ENCODE assay signal across 1 cellular context in genomic region chr19:40687525-40688016, GRCh38.
TF ChIP-seq lines count a peak whose summit lies in the region.

No MANE protein-coding gene starts in this region.

TF ChIP-seq in K562, 482 proteins besides CTCF, POLR2A, EP300 and RAD21 (continued from another document and continues in another):
- no peak for TF ChIP-seq ZNF445 (CRISPR knock-in tag; IDR thresholded peaks at IDR 0.05; ENCODE audit: low read depth)
- no peak for TF ChIP-seq ZKSCAN1 (IDR thresholded peaks at IDR 0.05; ENCODE audit: low read depth, low read length)
- no peak for TF ChIP-seq ZNF431 (CRISPR knock-in tag; IDR thresholded peaks at IDR 0.05)
- TF ChIP-seq SOX6 (IDR thresholded peaks at IDR 0.05): no peak
- TF ChIP-seq ERF (CRISPR knock-in tag; IDR thresholded peaks at IDR 0.05): no peak
- no peak for TF ChIP-seq BACH1 (tag; IDR thresholded peaks at IDR 0.05)
- TF ChIP-seq BRF2 (IDR thresholded peaks at IDR 0.05; ENCODE audit: borderline replicate concordance, insufficient read depth, insufficient read length): no peak
- TF ChIP-seq TCF3 (CRISPR knock-in tag; IDR thresholded peaks at IDR 0.05): 0 out of 2 replicates have a peak, but pooled peaks have one; percentile 4
- 0 out of 2 replicates have a peak, but pooled peaks have one; percentile 23 for TF ChIP-seq HMGXB4 (CRISPR knock-in tag; IDR thresholded peaks at IDR 0.05)
- TF ChIP-seq KLF10 (CRISPR knock-in tag; IDR thresholded peaks at IDR 0.05): no peak
- peak; percentile 79 for TF ChIP-seq SPI1 (IDR thresholded peaks at IDR 0.05; ENCODE audit: borderline replicate concordance, low read depth, low read length)
- TF ChIP-seq, protein P1, sequence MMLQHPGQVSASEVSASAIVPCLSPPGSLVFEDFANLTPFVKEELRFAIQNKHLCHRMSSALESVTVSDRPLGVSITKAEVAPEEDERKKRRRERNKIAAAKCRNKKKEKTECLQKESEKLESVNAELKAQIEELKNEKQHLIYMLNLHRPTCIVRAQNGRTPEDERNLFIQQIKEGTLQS (IDR thresholded peaks at IDR 0.05): peak; percentile 73
- TF ChIP-seq, protein P1 (CRISPR knock-in tag; conservative IDR thresholded peaks at IDR 0.05): no peak
- no peak for TF ChIP-seq ZNF174 (CRISPR knock-in tag; IDR thresholded peaks at IDR 0.05)
- TF ChIP-seq ZNF408 (CRISPR knock-in tag; IDR thresholded peaks at IDR 0.05; ENCODE audit: low read depth): no peak
- TF ChIP-seq NFYB (IDR thresholded peaks at IDR 0.05; ENCODE audit: extremely low read depth, insufficient read length): no peak
- no peak for TF ChIP-seq TFAM (CRISPR knock-in tag; conservative IDR thresholded peaks at IDR 0.05)
- TF ChIP-seq FOSL1 (tag; conservative IDR thresholded peaks at IDR 0.05): 0 out of 2 replicates have a peak, but pooled peaks have one; percentile 12
- TF ChIP-seq E2F6 (IDR thresholded peaks at IDR 0.05; ENCODE audit: borderline replicate concordance in 1 of 2, extremely low read depth in 1 of 2, insufficient read depth in 1 of 2, insufficient read length in 1 of 2, low read depth in 1 of 2, low read length in 1 of 2, poor library complexity in 1 of 2, severe bottlenecking in 1 of 2): peak in 1 of 2 experiments; percentile 58
- TF ChIP-seq MCM3 (IDR thresholded peaks at IDR 0.05): no peak
- no peak for TF ChIP-seq ZC3H11A (IDR thresholded peaks at IDR 0.05; ENCODE audit: low read depth, low read length)
- TF ChIP-seq CREB3L1 (IDR thresholded peaks at IDR 0.05; ENCODE audit: borderline replicate concordance, low read depth): 0 out of 2 replicates have a peak, but pooled peaks have one; percentile 11
- TF ChIP-seq GATAD2B (IDR thresholded peaks at IDR 0.05; ENCODE audit: borderline replicate concordance): no peak
- no peak for TF ChIP-seq POLR2B (IDR thresholded peaks at IDR 0.05; ENCODE audit: low read depth, partially characterized antibody)
- TF ChIP-seq NR4A1 (CRISPR knock-in tag; IDR thresholded peaks at IDR 0.05): no peak
- TF ChIP-seq NR4A1 (tag; IDR thresholded peaks at IDR 0.05): no peak
- TF ChIP-seq, protein P2, sequence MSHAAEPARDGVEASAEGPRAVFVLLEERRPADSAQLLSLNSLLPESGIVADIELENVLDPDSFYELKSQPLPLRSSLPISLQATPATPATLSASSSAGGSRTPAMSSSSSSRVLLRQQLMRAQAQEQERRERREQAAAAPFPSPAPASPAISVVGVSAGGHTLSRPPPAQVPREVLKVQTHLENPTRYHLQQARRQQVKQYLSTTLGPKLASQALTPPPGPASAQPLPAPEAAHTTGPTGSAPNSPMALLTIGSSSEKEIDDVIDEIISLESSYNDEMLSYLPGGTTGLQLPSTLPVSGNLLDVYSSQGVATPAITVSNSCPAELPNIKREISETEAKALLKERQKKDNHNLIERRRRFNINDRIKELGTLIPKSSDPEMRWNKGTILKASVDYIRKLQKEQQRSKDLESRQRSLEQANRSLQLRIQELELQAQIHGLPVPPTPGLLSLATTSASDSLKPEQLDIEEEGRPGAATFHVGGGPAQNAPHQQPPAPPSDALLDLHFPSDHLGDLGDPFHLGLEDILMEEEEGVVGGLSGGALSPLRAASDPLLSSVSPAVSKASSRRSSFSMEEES (CRISPR knock-in tag; IDR thresholded peaks at IDR 0.05): peak; percentile 87
- no peak for TF ChIP-seq EHMT2 (IDR thresholded peaks at IDR 0.05)
- TF ChIP-seq ZNF561 (CRISPR knock-in tag; conservative IDR thresholded peaks at IDR 0.05): no peak
- no peak for TF ChIP-seq PHF20 (IDR thresholded peaks at IDR 0.05; ENCODE audit: partially characterized antibody)
- no peak for TF ChIP-seq NUFIP1 (IDR thresholded peaks at IDR 0.05; ENCODE audit: partially characterized antibody)
- TF ChIP-seq ILF3 (IDR thresholded peaks at IDR 0.05; ENCODE audit: borderline replicate concordance): no peak
- TF ChIP-seq, protein P3, sequence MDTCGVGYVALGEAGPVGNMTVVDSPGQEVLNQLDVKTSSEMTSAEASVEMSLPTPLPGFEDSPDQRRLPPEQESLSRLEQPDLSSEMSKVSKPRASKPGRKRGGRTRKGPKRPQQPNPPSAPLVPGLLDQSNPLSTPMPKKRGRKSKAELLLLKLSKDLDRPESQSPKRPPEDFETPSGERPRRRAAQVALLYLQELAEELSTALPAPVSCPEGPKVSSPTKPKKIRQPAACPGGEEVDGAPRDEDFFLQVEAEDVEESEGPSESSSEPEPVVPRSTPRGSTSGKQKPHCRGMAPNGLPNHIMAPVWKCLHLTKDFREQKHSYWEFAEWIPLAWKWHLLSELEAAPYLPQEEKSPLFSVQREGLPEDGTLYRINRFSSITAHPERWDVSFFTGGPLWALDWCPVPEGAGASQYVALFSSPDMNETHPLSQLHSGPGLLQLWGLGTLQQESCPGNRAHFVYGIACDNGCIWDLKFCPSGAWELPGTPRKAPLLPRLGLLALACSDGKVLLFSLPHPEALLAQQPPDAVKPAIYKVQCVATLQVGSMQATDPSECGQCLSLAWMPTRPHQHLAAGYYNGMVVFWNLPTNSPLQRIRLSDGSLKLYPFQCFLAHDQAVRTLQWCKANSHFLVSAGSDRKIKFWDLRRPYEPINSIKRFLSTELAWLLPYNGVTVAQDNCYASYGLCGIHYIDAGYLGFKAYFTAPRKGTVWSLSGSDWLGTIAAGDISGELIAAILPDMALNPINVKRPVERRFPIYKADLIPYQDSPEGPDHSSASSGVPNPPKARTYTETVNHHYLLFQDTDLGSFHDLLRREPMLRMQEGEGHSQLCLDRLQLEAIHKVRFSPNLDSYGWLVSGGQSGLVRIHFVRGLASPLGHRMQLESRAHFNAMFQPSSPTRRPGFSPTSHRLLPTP (IDR thresholded peaks at IDR 0.05; ENCODE audit: borderline replicate concordance, extremely low read depth, insufficient read length): no peak
- TF ChIP-seq KHSRP (IDR thresholded peaks at IDR 0.05): 0 out of 2 replicates have a peak, but pooled peaks have one; percentile 48
- peak in 1 of 2 experiments; percentile 56; a peak in 1 of 4 replicates for TF ChIP-seq FOXK2 (conservative IDR thresholded peaks at IDR 0.05 in 1 of 2, IDR thresholded peaks at IDR 0.05 in 1 of 2; ENCODE audit: low read depth in 2 of 2)
- TF ChIP-seq MAFK (IDR thresholded peaks at IDR 0.05; ENCODE audit: low read length): no peak
- TF ChIP-seq ZNF75A (CRISPR knock-in tag; IDR thresholded peaks at IDR 0.05): no peak
- TF ChIP-seq L3MBTL2 (IDR thresholded peaks at IDR 0.05): peak; percentile 82
- TF ChIP-seq ZNF274 (IDR thresholded peaks at IDR 0.05; ENCODE audit: borderline replicate concordance, low read depth, low read length): no peak
- TF ChIP-seq, protein P4, sequence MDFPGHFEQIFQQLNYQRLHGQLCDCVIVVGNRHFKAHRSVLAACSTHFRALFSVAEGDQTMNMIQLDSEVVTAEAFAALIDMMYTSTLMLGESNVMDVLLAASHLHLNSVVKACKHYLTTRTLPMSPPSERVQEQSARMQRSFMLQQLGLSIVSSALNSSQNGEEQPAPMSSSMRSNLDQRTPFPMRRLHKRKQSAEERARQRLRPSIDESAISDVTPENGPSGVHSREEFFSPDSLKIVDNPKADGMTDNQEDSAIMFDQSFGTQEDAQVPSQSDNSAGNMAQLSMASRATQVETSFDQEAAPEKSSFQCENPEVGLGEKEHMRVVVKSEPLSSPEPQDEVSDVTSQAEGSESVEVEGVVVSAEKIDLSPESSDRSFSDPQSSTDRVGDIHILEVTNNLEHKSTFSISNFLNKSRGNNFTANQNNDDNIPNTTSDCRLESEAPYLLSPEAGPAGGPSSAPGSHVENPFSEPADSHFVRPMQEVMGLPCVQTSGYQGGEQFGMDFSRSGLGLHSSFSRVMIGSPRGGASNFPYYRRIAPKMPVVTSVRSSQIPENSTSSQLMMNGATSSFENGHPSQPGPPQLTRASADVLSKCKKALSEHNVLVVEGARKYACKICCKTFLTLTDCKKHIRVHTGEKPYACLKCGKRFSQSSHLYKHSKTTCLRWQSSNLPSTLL (IDR thresholded peaks at IDR 0.05): no peak
- no peak for TF ChIP-seq ZNF318 (IDR thresholded peaks at IDR 0.05; ENCODE audit: borderline replicate concordance in 1 of 2, low read depth in 1 of 2)
